In genomic region chr4:40980318-40980883, GRCh38 we compare ENCODE assay signal across 10 cellular contexts.
DNase-seq lines count a peak whose midpoint lies in the region; ATAC-seq and TF ChIP-seq lines count a peak whose summit lies in the region.
"Had no signal": no experiment of that assay in that cellular context is flagged by ENCODE, and none has a peak within 500 bp of the region (broad histone marks: within the 10 kb centered on the region; RNA-seq: fewer than 3 reads in every experiment).

No MANE protein-coding gene starts in this region.

- no peaks in the 10 kb centered on the region for H3K9me3 ChIP-seq in CD8-positive, alpha-beta T cell (ENCODE audit: low read length)

- H3K27me3 ChIP-seq in GM06990 (replicated peaks; ENCODE audit: control insufficient read depth, insufficient read depth, low read length) (no peaks in the 10 kb centered on the region), HL-60 (ENCODE audit: insufficient read depth, poor library complexity, severe bottlenecking) (no peaks in the 10 kb centered on the region), brain microvascular endothelial cell (replicated peaks) (no peaks in the 10 kb centered on the region)
- H3K27me3 ChIP-seq in CD8-positive, alpha-beta T cell (ENCODE audit: insufficient read depth, low read length) = no peaks in the 10 kb centered on the region

- H3K9me3 Mint-ChIP-seq in CD8-positive, alpha-beta T cell = peaks cover 4% of the 10 kb centered on the region
- peaks cover 4% of the 10 kb centered on the region for H3K9me3 Mint-ChIP-seq in activated T-cell treated with anti-CD3 and anti-CD28 coated beads, Interleukin-2, amount 50 U/mL, for 24 hours
- H3K9me3 Mint-ChIP-seq: stimulated activated memory B cell treated with anti-CD40 and anti-IgM and Interleukin-4, amounts not matched to agents 10 μg/mL and 1 μg/mL and 100 μg/mL, for 72 hours had no signal

- no peak overlapping the region for H3K4me3 ChIP-seq in GM06990 (replicated peaks; ENCODE audit: low read depth, low read length)
- H3K4me3 ChIP-seq in HL-60 (replicated peaks; ENCODE audit: insufficient read depth, low read length) = no peak overlapping the region
- no peak overlapping the region for H3K4me3 ChIP-seq in brain microvascular endothelial cell (ENCODE audit: low read depth, low read length)
- H3K4me3 ChIP-seq in CD8-positive, alpha-beta T cell (ENCODE audit: low read depth, low read length) = no peak overlapping the region

- no peak overlapping the region for H3K4me3 Mint-ChIP-seq in CD8-positive, alpha-beta T cell
- no peak overlapping the region for H3K4me3 Mint-ChIP-seq in activated T-cell treated with anti-CD3 and anti-CD28 coated beads, Interleukin-2, amount 50 U/mL, for 24 hours
- H3K4me3 Mint-ChIP-seq: immature natural killer cell; stimulated activated memory B cell treated with anti-CD40 and anti-IgM and Interleukin-4, amounts not matched to agents 10 μg/mL and 1 μg/mL and 100 μg/mL, for 72 hours had no signal

- intact Hi-C loops in CD8-positive, alpha-beta T cell (cut with DNase I, micrococcal nuclease) = no loop called here

- DNase-seq in GM06990 (ENCODE audit: extremely low read depth, insufficient read length) (no peak), HL-60 (ENCODE audit: low read depth in 1 of 2, low spot score in 1 of 2) (no peak), brain microvascular endothelial cell (no peak), midbrain (lab: John Stamatoyannopoulos, UW) (peak; percentile 25), NCI-H2171 (lab: John Stamatoyannopoulos, UW) (no peak), HPDE6-E6E7 (ENCODE audit: extremely low spot score) (no peak)
- DNase-seq in CD8-positive, alpha-beta T cell = no peak
- DNase-seq in activated T-cell treated with anti-CD3 and anti-CD28 coated beads, Interleukin-2, amount 50 U/mL, for 24 hours = no peak
- DNase-seq: immature natural killer cell had no signal

- H3K4me1 Mint-ChIP-seq in CD8-positive, alpha-beta T cell (ENCODE audit: low read depth) = no peaks in the 10 kb centered on the region
- no peaks in the 10 kb centered on the region for H3K4me1 Mint-ChIP-seq in activated T-cell treated with anti-CD3 and anti-CD28 coated beads, Interleukin-2, amount 50 U/mL, for 24 hours (ENCODE audit: low read depth)
- H3K4me1 Mint-ChIP-seq: immature natural killer cell; stimulated activated memory B cell treated with anti-CD40 and anti-IgM and Interleukin-4, amounts not matched to agents 10 μg/mL and 1 μg/mL and 100 μg/mL, for 72 hours had no signal

- POLR2A ChIA-PET in CD8-positive, alpha-beta T cell (lab: Charles Lee) = no interaction called here

- no peak overlapping the region for H3K27ac Mint-ChIP-seq in CD8-positive, alpha-beta T cell
- H3K27ac Mint-ChIP-seq in activated T-cell treated with anti-CD3 and anti-CD28 coated beads, Interleukin-2, amount 50 U/mL, for 24 hours = no peak overlapping the region
- H3K27ac Mint-ChIP-seq: immature natural killer cell; stimulated activated memory B cell treated with anti-CD40 and anti-IgM and Interleukin-4, amounts not matched to agents 10 μg/mL and 1 μg/mL and 100 μg/mL, for 72 hours had no signal

- no peak for ATAC-seq in CD8-positive, alpha-beta T cell
- ATAC-seq: stimulated activated memory B cell treated with anti-CD40 and anti-IgM and Interleukin-4, amounts not matched to agents 10 μg/mL and 1 μg/mL and 100 μg/mL, for 72 hours had no signal

- CTCF ChIA-PET in CD8-positive, alpha-beta T cell (lab: Charles Lee) = interaction anchor here (1.5 kb wide), 1 partner anchor 22 kb away, joined by 3 read pairs; no protein-coding TSS in a partner anchor

- no peak overlapping the region for H3K27ac ChIP-seq in HL-60 (replicated peaks)
- H3K27ac ChIP-seq in brain microvascular endothelial cell = no peak overlapping the region
- no peak overlapping the region for H3K27ac ChIP-seq in CD8-positive, alpha-beta T cell (ENCODE audit: low read depth, low read length)

- H3K36me3 Mint-ChIP-seq in CD8-positive, alpha-beta T cell = no peaks in the 10 kb centered on the region
- no peaks in the 10 kb centered on the region for H3K36me3 Mint-ChIP-seq in activated T-cell treated with anti-CD3 and anti-CD28 coated beads, Interleukin-2, amount 50 U/mL, for 24 hours (ENCODE audit: low read depth)
- H3K36me3 Mint-ChIP-seq: immature natural killer cell; stimulated activated memory B cell treated with anti-CD40 and anti-IgM and Interleukin-4, amounts not matched to agents 10 μg/mL and 1 μg/mL and 100 μg/mL, for 72 hours had no signal

- no peaks in the 10 kb centered on the region for H3K4me1 ChIP-seq in CD8-positive, alpha-beta T cell (ENCODE audit: insufficient read depth, low read length)

- H3K36me3 ChIP-seq in GM06990 (ENCODE audit: control insufficient read depth, insufficient read depth, low read length) (no peaks in the 10 kb centered on the region), brain microvascular endothelial cell (replicated peaks) (peaks cover 14% of the 10 kb centered on the region)
- no peaks in the 10 kb centered on the region for H3K36me3 ChIP-seq in CD8-positive, alpha-beta T cell (ENCODE audit: insufficient read depth, low read length)

- in situ Hi-C loops in brain microvascular endothelial cell (cut with HindIII; ENCODE audit: low pct_ligation_motif_present, low sequenced_read_pairs) = no loop called here

- H3K27me3 Mint-ChIP-seq in CD8-positive, alpha-beta T cell (ENCODE audit: low read depth) = peaks cover 9% of the 10 kb centered on the region
- H3K27me3 Mint-ChIP-seq in activated T-cell treated with anti-CD3 and anti-CD28 coated beads, Interleukin-2, amount 50 U/mL, for 24 hours = peaks cover 4% of the 10 kb centered on the region

- TF ChIP-seq CTCF in GM06990 (IDR thresholded peaks at IDR 0.05; ENCODE audit: insufficient read depth, low read length, poor library complexity, severe bottlenecking) (peak; percentile 80), HL-60 (IDR thresholded peaks at IDR 0.05; ENCODE audit: insufficient read depth, low read length) (peak; percentile 19), brain microvascular endothelial cell (IDR thresholded peaks at IDR 0.05; ENCODE audit: low read depth, low read length, missing control alignments) (peak; percentile 67)
- no peak for TF ChIP-seq CTCF in CD8-positive, alpha-beta T cell (IDR thresholded peaks at IDR 0.05)
